Comparison of ENCODE assay signal across 8 cellular contexts in the genomic region with DNA sequence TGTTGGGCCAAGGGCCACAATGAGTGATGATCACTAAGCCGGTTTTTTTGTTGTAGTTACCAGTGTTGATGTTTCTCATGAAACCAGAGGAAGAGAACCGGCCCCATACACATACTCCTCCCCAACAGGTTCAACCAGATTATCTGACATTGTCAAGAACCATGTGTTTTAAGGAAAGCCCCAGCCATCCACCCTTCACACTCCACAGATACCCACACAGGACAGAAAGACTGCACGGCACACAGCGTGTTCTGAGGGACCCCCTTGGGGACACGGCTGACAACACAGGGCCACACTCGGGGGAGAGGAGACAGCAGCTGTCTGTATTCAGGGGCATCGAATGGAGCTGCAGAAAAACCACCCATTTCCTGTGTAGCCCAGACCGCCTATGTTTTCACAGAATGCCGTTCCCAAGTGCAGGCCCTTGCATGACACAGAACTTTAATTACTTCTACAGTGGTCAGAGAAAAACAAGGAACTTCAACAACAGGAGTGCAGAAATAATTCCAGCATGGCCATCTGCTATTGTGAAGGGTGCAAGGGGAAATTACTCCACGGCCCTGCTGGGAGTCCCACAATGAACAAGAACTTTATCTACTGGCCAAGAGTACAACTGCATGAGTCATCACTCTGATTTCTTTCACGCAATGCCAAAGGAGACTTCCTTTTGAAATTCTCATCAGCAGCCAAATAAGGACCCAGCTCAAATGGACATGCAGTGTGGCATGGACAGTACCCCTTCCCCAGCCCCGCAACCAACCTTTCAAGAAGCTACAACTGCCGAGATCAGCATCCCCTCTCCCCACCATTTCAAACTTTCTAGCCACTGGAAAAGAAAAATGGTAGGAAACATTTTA. TPM values are rescaled to one million over a fixed set of nuclear protein-coding genes. Genes with fewer than 3 reads are reported as not detected.
DNase-seq lines count a peak whose midpoint lies in the region; ATAC-seq, FAIRE-seq and TF ChIP-seq lines count a peak whose summit lies in the region.

No MANE protein-coding gene starts in this region.

- H3K27ac ChIP-seq in A673 (ENCODE audit: low read depth, low read length, poor library complexity, severe bottlenecking) (peak overlapping the region; percentile 98), MM.1S (ENCODE audit: low read length) (peak overlapping the region; percentile 99), ectodermal cell (ENCODE audit: insufficient read depth, low read depth, low read length, poor library complexity, severe bottlenecking) (peak overlapping the region; percentile 89), left lung (peak overlapping the region; percentile 100)

- TF ChIP-seq CTCF in A673 (conservative IDR thresholded peaks at IDR 0.05; ENCODE audit: low read depth, low read length) (no peak), MM.1S (IDR thresholded peaks at IDR 0.05; ENCODE audit: low read length) (no peak), WI38 (IDR thresholded peaks at IDR 0.05; ENCODE audit: low read depth, low read length) (no peak), left lung (IDR thresholded peaks at IDR 0.05) (peak in 1 of 2 donors; percentile 17)

- H3K9me3 ChIP-seq in A673 (ENCODE audit: low read depth, low read length, poor library complexity, severe bottlenecking), result no peaks in the 10 kb centered on the region
- H3K9me3 ChIP-seq in MM.1S (replicated peaks; ENCODE audit: insufficient read depth, low read length), result no peaks in the 10 kb centered on the region
- H3K9me3 ChIP-seq in ectodermal cell (ENCODE audit: control insufficient read depth, low read length), result no peaks in the 10 kb centered on the region
- no peaks in the 10 kb centered on the region for H3K9me3 ChIP-seq in left lung

- peaks cover 95% of the 10 kb centered on the region for H3K36me3 Mint-ChIP-seq in stimulated activated effector memory CD8-positive, alpha-beta T cell treated with anti-CD3 and anti-CD28 coated beads, Interleukin-12 subunit alpha, Interleukin-12 subunit beta, amount 100 ng/mL, for 72 hours

- DNase-seq in A673 (ENCODE audit: low spot score) (peak; percentile 81), GM18507 (ENCODE audit: extremely low spot score, insufficient read length, low read depth) (no peak), MM.1S (peak; percentile 71), left lung (peak in 1 of 2 donors; percentile 54)
- DNase-seq in stimulated activated effector memory CD8-positive, alpha-beta T cell treated with anti-CD3 and anti-CD28 coated beads, Interleukin-12 subunit alpha, Interleukin-12 subunit beta, amount 100 ng/mL, for 72 hours (ENCODE audit: low spot score in 2 of 2), result peak; percentile 42 to 85

- peak overlapping the region; percentile 98 for H3K4me3 Mint-ChIP-seq in stimulated activated effector memory CD8-positive, alpha-beta T cell treated with anti-CD3 and anti-CD28 coated beads, Interleukin-12 subunit alpha, Interleukin-12 subunit beta, amount 100 ng/mL, for 72 hours

- H3K27ac Mint-ChIP-seq in stimulated activated effector memory CD8-positive, alpha-beta T cell treated with anti-CD3 and anti-CD28 coated beads, Interleukin-12 subunit alpha, Interleukin-12 subunit beta, amount 100 ng/mL, for 72 hours, result peak overlapping the region; percentile 100

- H3K4me1 Mint-ChIP-seq in stimulated activated effector memory CD8-positive, alpha-beta T cell treated with anti-CD3 and anti-CD28 coated beads, Interleukin-12 subunit alpha, Interleukin-12 subunit beta, amount 100 ng/mL, for 72 hours, result peaks cover 67% of the 10 kb centered on the region

- POLR2A ChIA-PET in A673 (lab: Charles Lee; ENCODE audit: low non-redundant PET), result interaction anchor here (0.8 kb wide), 1 partner anchor 588 kb away, joined by 3 read pairs; no protein-coding TSS in a partner anchor

- 24 to 36% methylated on average over 13 of the region's 13 CpGs for WGBS in ectodermal cell, 2 experiments

- H3K4me1 ChIP-seq in A673 (ENCODE audit: insufficient read depth, low read length, poor library complexity, severe bottlenecking) (peaks cover 50% of the 10 kb centered on the region), MM.1S (ENCODE audit: low read length) (peaks cover 22% of the 10 kb centered on the region), ectodermal cell (ENCODE audit: control insufficient read depth, insufficient read depth, low read length) (peaks cover 16% of the 10 kb centered on the region), left lung (peaks cover 43 to 53% of the 10 kb centered on the region in 2 donors)

- H3F3A ChIP-seq in MM.1S (ENCODE audit: insufficient read depth, low read length), result peaks cover 68% of the 10 kb centered on the region

- H3K9me2 ChIP-seq in MM.1S (replicated peaks; ENCODE audit: insufficient read depth, low read length), result no peaks in the 10 kb centered on the region

- no TSS peak for BruUV-seq in A673 (replicated peaks; lab: Mats Ljungman, UMichigan)

- ATAC-seq in left lung, result peak; percentile 32
- peak; percentile 38 for ATAC-seq in stimulated activated effector memory CD8-positive, alpha-beta T cell treated with anti-CD3 and anti-CD28 coated beads, Interleukin-12 subunit alpha, Interleukin-12 subunit beta, amount 100 ng/mL, for 72 hours
- ATAC-seq in HG02981 (IDR thresholded peaks at IDR 0.05; ENCODE audit: unreplicated experiment), result no peak

- no peaks in the 10 kb centered on the region for H3K9me3 Mint-ChIP-seq in stimulated activated effector memory CD8-positive, alpha-beta T cell treated with anti-CD3 and anti-CD28 coated beads, Interleukin-12 subunit alpha, Interleukin-12 subunit beta, amount 100 ng/mL, for 72 hours

- H2AFZ ChIP-seq in MM.1S (ENCODE audit: low read length), result no peak overlapping the region

- H3K4me3 ChIP-seq in A673 (ENCODE audit: low read depth, low read length, poor library complexity, severe bottlenecking) (peak overlapping the region; percentile 97), MM.1S (ENCODE audit: low read length) (peak overlapping the region; percentile 85), WI38 (ENCODE audit: low read depth, low read length) (peak overlapping the region; percentile 100), ectodermal cell (ENCODE audit: insufficient read depth, low read depth, low read length) (peak overlapping the region; percentile 89), left lung (peak overlapping the region; percentile 66 to 97)

- H3K79me2 ChIP-seq in MM.1S (ENCODE audit: low read length), result peaks cover 76% of the 10 kb centered on the region

- H3K4me2 ChIP-seq in MM.1S (ENCODE audit: low read depth, low read length), result peak overlapping the region; percentile 78

- peak overlapping the region; percentile 98 for H3K9ac ChIP-seq in MM.1S (ENCODE audit: low read length)

- intact Hi-C loops in A673 (cut with micrococcal nuclease; ENCODE audit: unreplicated experiment) (loop anchor here (5.0 to 10.0 kb wide), 4 partner anchors 110 to 990 kb away; no protein-coding TSS in a partner anchor), left lung (cut with DNase I) (loop anchor here in 1 of 2 donors (5.0 kb wide), 1 partner anchor 70 kb away; no protein-coding TSS in a partner anchor)

- no peaks in the 10 kb centered on the region for H3K27me3 ChIP-seq in A673 (replicated peaks; ENCODE audit: insufficient read depth, low read depth, low read length, poor library complexity)
- no peaks in the 10 kb centered on the region for H3K27me3 ChIP-seq in MM.1S (replicated peaks; ENCODE audit: insufficient read depth, low read length)
- H3K27me3 ChIP-seq in ectodermal cell (ENCODE audit: control insufficient read depth, insufficient read depth, low read length, poor library complexity, severe bottlenecking), result peaks cover 10% of the 10 kb centered on the region
- H3K27me3 ChIP-seq in left lung, result no peaks in the 10 kb centered on the region

- FAIRE-seq in GM18507 (lab: Jason Lieb, UNC), result peak; percentile 45

- CTCF ChIA-PET in A673 (lab: Charles Lee), result no interaction called here

- peaks cover 14% of the 10 kb centered on the region; the same call in 1 of the 2 replicates for H4K20me1 ChIP-seq in MM.1S (ENCODE audit: insufficient read depth, low read length)

- H3K36me3 ChIP-seq in A673 (ENCODE audit: insufficient read depth, low read length, poor library complexity, severe bottlenecking) (peaks cover 49% of the 10 kb centered on the region), MM.1S (replicated peaks; ENCODE audit: insufficient read depth, low read length) (peaks cover 47% of the 10 kb centered on the region), ectodermal cell (ENCODE audit: control insufficient read depth, insufficient read depth, low read length) (peaks cover 41% of the 10 kb centered on the region), left lung (peaks cover 10 to 51% of the 10 kb centered on the region in 2 donors)

RNA-seq across cellular contexts. Expression of a gene that starts 2.3 kb away (rescaled TPM):
- total RNA-seq in A673 (2021) (57.3 and 70.1 TPM in 2 replicates), left lung (100 to 1,000 TPM; 158 to 217 TPM)
- polyA plus RNA-seq in ectodermal cell (2013, experiment 1 of 4), result 22.0 TPM
- polyA plus RNA-seq in ectodermal cell (2013, experiment 2 of 4), result 18.0 TPM
- 16.2 TPM for polyA plus RNA-seq in ectodermal cell (2013, experiment 3 of 4)
- polyA plus RNA-seq in ectodermal cell (2013, experiment 4 of 4), result 15.5 TPM
